Comparison of ENCODE assay signal across 8 cellular contexts in genomic region chr18:35174093-35174731, GRCh38.
DNase-seq lines count a peak whose midpoint lies in the region; ATAC-seq and TF ChIP-seq lines count a peak whose summit lies in the region.

No MANE protein-coding gene starts in this region.

- no peaks in the 10 kb centered on the region for H4K20me1 ChIP-seq in SU-DHL-6 (ENCODE audit: low read depth, low read length)

- H3K9me3 ChIP-seq in SU-DHL-6 (ENCODE audit: insufficient read depth, low read length) (no peaks in the 10 kb centered on the region), testis (no peaks in the 10 kb centered on the region)

- H3K79me2 ChIP-seq in SU-DHL-6 (ENCODE audit: insufficient read depth, low read length): no peaks in the 10 kb centered on the region

- no peak for TF ChIP-seq POLR2A in testis (IDR thresholded peaks at IDR 0.05)

- H3K27ac ChIP-seq in SU-DHL-6 (ENCODE audit: low read depth, low read length) (peak overlapping the region; percentile 67), testis (no peak overlapping the region)

- WGBS in testis, 2 donors: 40 to 44% methylated on average over 5 of the region's 5 CpGs

- peak; percentile 89 for ATAC-seq in GM21723 (IDR thresholded peaks at IDR 0.05; ENCODE audit: unreplicated experiment)

- H3K4me3 ChIP-seq in GM06990 (replicated peaks; ENCODE audit: low read depth, low read length): no peak overlapping the region
- peak overlapping the region; percentile 34 for H3K4me3 ChIP-seq in SU-DHL-6 (ENCODE audit: insufficient read depth, low read length, poor library complexity, severe bottlenecking)
- H3K4me3 ChIP-seq in testis: no peak overlapping the region

- H3K27me3 ChIP-seq in GM06990 (replicated peaks; ENCODE audit: control insufficient read depth, insufficient read depth, low read length) (no peaks in the 10 kb centered on the region), SU-DHL-6 (ENCODE audit: low read length) (no peaks in the 10 kb centered on the region), testis (no peaks in the 10 kb centered on the region)

- TF ChIP-seq CTCF in GM06990 (IDR thresholded peaks at IDR 0.05; ENCODE audit: insufficient read depth, low read length, poor library complexity, severe bottlenecking): no peak
- no peak for TF ChIP-seq CTCF in SU-DHL-6 (IDR thresholded peaks at IDR 0.05; ENCODE audit: insufficient read depth, low read length, poor library complexity, severe bottlenecking)
- TF ChIP-seq CTCF in testis (IDR thresholded peaks at IDR 0.05): no peak

- H2AFZ ChIP-seq in SU-DHL-6 (ENCODE audit: low read depth, low read length, severe bottlenecking): peak overlapping the region; percentile 41

- H3F3A ChIP-seq in SU-DHL-6 (ENCODE audit: insufficient read depth): peaks cover 11% of the 10 kb centered on the region; the same call in 1 of the 2 replicates

- H3K36me3 ChIP-seq in GM06990 (ENCODE audit: control insufficient read depth, insufficient read depth, low read length) (no peaks in the 10 kb centered on the region), SU-DHL-6 (ENCODE audit: low read length) (no peaks in the 10 kb centered on the region; the same call in 1 of the 2 replicates), testis (ENCODE audit: low read depth, missing control alignments) (no peaks in the 10 kb centered on the region)

- peak overlapping the region; percentile 4; the same call in 1 of the 2 replicates for H3K9ac ChIP-seq in SU-DHL-6 (ENCODE audit: low read length)

- peak; percentile 29 for DNase-seq in GM06990 (ENCODE audit: extremely low read depth, insufficient read length)
- peak; percentile 89 for DNase-seq in MV-4-11 (lab: John Stamatoyannopoulos, UW)
- DNase-seq in ecto neural progenitor cell (ENCODE audit: low spot score): no peak
- no peak for DNase-seq in testis
- DNase-seq in RKO (ENCODE audit: low spot score): no peak
- DNase-seq in stimulated activated CD4-positive, alpha-beta T cell treated with anti-CD3 and anti-CD28 coated beads, Interleukin-12 subunit alpha, Interleukin-12 subunit beta, amount 100 ng/mL, for 4 hours: no peak

- H3K4me1 ChIP-seq in testis: no peaks in the 10 kb centered on the region

- H3K4me2 ChIP-seq in SU-DHL-6 (ENCODE audit: low read depth, low read length, poor library complexity, severe bottlenecking): peak overlapping the region; percentile 41

- no peaks in the 10 kb centered on the region for H3K9me2 ChIP-seq in SU-DHL-6 (replicated peaks; ENCODE audit: insufficient read depth, low read length)

- intact Hi-C loops in testis (cut with DNase I; ENCODE audit: low total_unique reads): no loop called here

Comparison
In these comparisons a context has a peak if more than half of its experiments do, and no peak if none do; other contexts are left out.
1. DNase-seq: peak in GM06990 (single experiment) and MV-4-11 (single experiment); none in ecto neural progenitor cell (single experiment), testis (single experiment), RKO (single experiment) and stimulated activated CD4-positive, alpha-beta T cell treated with anti-CD3 and anti-CD28 coated beads, Interleukin-12 subunit alpha, Interleukin-12 subunit beta, amount 100 ng/mL, for 4 hours (single experiment).